ENCODE assay signal across 18 cellular contexts in the genomic region with DNA sequence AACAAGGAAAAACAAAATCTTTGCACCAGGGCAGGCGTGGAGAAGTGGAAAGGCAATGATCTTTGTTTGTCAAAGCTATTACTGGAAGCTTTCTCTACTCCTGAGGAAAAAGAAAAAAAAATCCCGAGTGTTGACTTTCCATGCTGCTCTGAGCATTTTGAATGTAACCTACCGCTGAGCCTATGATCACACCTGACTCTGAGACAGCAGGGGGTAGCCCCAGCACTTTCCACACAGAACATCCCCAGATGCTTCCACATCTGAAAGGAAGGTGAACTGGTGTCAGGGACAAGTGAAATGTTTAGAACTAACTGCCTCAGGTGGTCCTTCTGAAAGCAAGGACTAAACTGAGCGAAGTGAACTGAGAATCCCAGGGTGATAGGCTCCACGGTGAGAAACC.
"Had no signal": no experiment of that assay in that cellular context is flagged by ENCODE, and none has a peak within 500 bp of the region (broad histone marks: within the 10 kb centered on the region; RNA-seq: fewer than 3 reads in every experiment).

No MANE protein-coding gene starts in this region.

- H3K27me3 Mint-ChIP-seq: activated CD4-positive, alpha-beta memory T cell treated with anti-CD3 and anti-CD28 coated beads for 36 hours; activated CD4-positive, alpha-beta T cell treated with anti-CD3 and anti-CD28 coated beads for 36 hours; activated naive CD8-positive, alpha-beta T cell; dendritic cell treated with granulocyte-macrophage colony-stimulating factor and Interleukin-4, amounts not matched to agents 40 ng/mL and 50 ng/mL, for 4 days had no signal

- H3K9me3 Mint-ChIP-seq: activated T-helper 1 cell treated with anti-CD3 and anti-CD28 coated beads, Interleukin-12 subunit alpha, Interleukin-12 subunit beta, Interleukin-2, Interleukin-4 antibody, amounts not matched to agents 30 ng/mL and 10 ng/mL and 1 ng/mL, durations not matched to agents 14 hours and 24 hours and 36 hours; dendritic cell treated with granulocyte-macrophage colony-stimulating factor and Interleukin-4, amounts not matched to agents 40 ng/mL and 50 ng/mL, for 4 days had no signal

- H3K36me3 Mint-ChIP-seq: activated CD4-positive, alpha-beta memory T cell treated with anti-CD3 and anti-CD28 coated beads for 36 hours; activated naive CD8-positive, alpha-beta T cell had no signal

- H3K27me3 ChIP-seq: cardiac muscle cell, esophagus muscularis mucosa, gastroesophageal sphincter, heart left ventricle, left lung, thyroid gland had no signal

- H3K27ac Mint-ChIP-seq: activated CD4-positive, alpha-beta memory T cell treated with anti-CD3 and anti-CD28 coated beads for 36 hours; activated CD4-positive, alpha-beta T cell treated with anti-CD3 and anti-CD28 coated beads for 36 hours; activated naive CD8-positive, alpha-beta T cell; activated T-helper 1 cell treated with anti-CD3 and anti-CD28 coated beads, Interleukin-12 subunit alpha, Interleukin-12 subunit beta, Interleukin-2, Interleukin-4 antibody, amounts not matched to agents 30 ng/mL and 10 ng/mL and 1 ng/mL, durations not matched to agents 14 hours and 24 hours and 36 hours; dendritic cell treated with granulocyte-macrophage colony-stimulating factor and Interleukin-4, amounts not matched to agents 40 ng/mL and 50 ng/mL, for 4 days had no signal

- ATAC-seq: activated CD4-positive, alpha-beta T cell treated with anti-CD3 and anti-CD28 coated beads for 36 hours; gastroesophageal sphincter; heart left ventricle; left lung had no signal

- DNase-seq: activated CD4-positive, alpha-beta memory T cell treated with anti-CD3 and anti-CD28 coated beads for 36 hours; activated CD4-positive, alpha-beta T cell treated with anti-CD3 and anti-CD28 coated beads for 36 hours; activated T-cell treated with anti-CD3 and anti-CD28 coated beads for 4 hours; amygdala; effector CD8-positive, alpha-beta T cell; heart left ventricle; left lung; stimulated activated CD4-positive, alpha-beta T cell treated with anti-CD3 and anti-CD28 coated beads, Interleukin-12 subunit alpha, Interleukin-12 subunit beta, amount 100 ng/mL, for 4 hours; stimulated activated CD4-positive, alpha-beta T cell treated with anti-CD3 and anti-CD28 coated beads, Interleukin-1b, Interleukin-23, amount 100 ng/mL, for 48 hours; stimulated activated CD8-positive, alpha-beta memory T cell treated with anti-CD3 and anti-CD28 coated beads, Interleukin-4, amount 100 ng/mL, for 48 hours; stimulated activated naive CD4-positive, alpha-beta T cell; thyroid gland had no signal

- H3K27ac ChIP-seq: cardiac muscle cell, esophagus muscularis mucosa, gastroesophageal sphincter, heart left ventricle, left lung, thyroid gland had no signal

- H3K4me1 ChIP-seq: esophagus muscularis mucosa, gastroesophageal sphincter, heart left ventricle, left lung, thyroid gland had no signal

- H3K9me3 ChIP-seq: esophagus muscularis mucosa, gastroesophageal sphincter, left lung, thyroid gland had no signal

- H3K4me3 ChIP-seq: cardiac muscle cell, esophagus muscularis mucosa, gastroesophageal sphincter, heart left ventricle, left lung, thyroid gland had no signal

- H3K4me3 Mint-ChIP-seq: activated CD4-positive, alpha-beta memory T cell treated with anti-CD3 and anti-CD28 coated beads for 36 hours; activated CD4-positive, alpha-beta T cell treated with anti-CD3 and anti-CD28 coated beads for 36 hours; activated naive CD8-positive, alpha-beta T cell; activated T-helper 1 cell treated with anti-CD3 and anti-CD28 coated beads, Interleukin-12 subunit alpha, Interleukin-12 subunit beta, Interleukin-2, Interleukin-4 antibody, amounts not matched to agents 30 ng/mL and 10 ng/mL and 1 ng/mL, durations not matched to agents 14 hours and 24 hours and 36 hours; dendritic cell treated with granulocyte-macrophage colony-stimulating factor and Interleukin-4, amounts not matched to agents 40 ng/mL and 50 ng/mL, for 4 days had no signal

- H3K4me1 Mint-ChIP-seq: activated CD4-positive, alpha-beta T cell treated with anti-CD3 and anti-CD28 coated beads for 36 hours had no signal
